Comparison of ENCODE assay signal across 17 cellular contexts in genomic region chr22:36874731-36875130, GRCh38. TPM values are rescaled to one million over a fixed set of nuclear protein-coding genes. Genes with fewer than 3 reads are reported as not detected.
DNase-seq lines count a peak whose midpoint lies in the region; ATAC-seq and TF ChIP-seq lines count a peak whose summit lies in the region.
"Had no signal": no experiment of that assay in that cellular context is flagged by ENCODE, and none has a peak within 500 bp of the region (broad histone marks: within the 10 kb centered on the region; RNA-seq: fewer than 3 reads in every experiment).

No MANE protein-coding gene starts in this region.

- no peaks in the 10 kb centered on the region for H3K9me3 ChIP-seq in esophagus squamous epithelium
- H3K9me3 ChIP-seq: thoracic aorta had no signal

- intact Hi-C loops in activated CD4-positive, alpha-beta T cell treated with anti-CD3 and anti-CD28 coated beads, Interleukin-2, amount 10 ng/mL, durations not matched to agents 24 days and 14 days (cut with micrococcal nuclease), result loop anchor here (1.0 kb wide), 1 partner anchor 13 kb away; the partner anchor contains the start of gene NCF4
- intact Hi-C loops in activated B cell treated with CpG ODN at 0.5 μM for 24 hours (cut with micrococcal nuclease), result loop anchor here (2.0 kb wide), 1 partner anchor 14 kb away; the partner anchor contains the start of gene NCF4
- intact Hi-C loops in esophagus squamous epithelium (cut with DNase I), result loop anchor here (5.0 kb wide), 1 partner anchor 98 kb away; no protein-coding TSS in a partner anchor

- CTCF ChIA-PET in activated B cell treated with CpG ODN at 0.5 μM for 24 hours (lab: Charles Lee), result interaction anchor here (1.8 kb wide), 1 partner anchor 19 kb away, joined by 5 read pairs; no protein-coding TSS in a partner anchor

- H3K27me3 Mint-ChIP-seq in activated CD4-positive, alpha-beta T cell treated with anti-CD3 and anti-CD28 coated beads, Interleukin-2, amount 10 ng/mL, durations not matched to agents 24 days and 14 days, result no peaks in the 10 kb centered on the region
- H3K27me3 Mint-ChIP-seq in activated B cell treated with CpG ODN at 0.5 μM for 24 hours, result no peaks in the 10 kb centered on the region

- peak overlapping the region; percentile 93 for H3K27ac Mint-ChIP-seq in activated CD4-positive, alpha-beta T cell treated with anti-CD3 and anti-CD28 coated beads, Interleukin-2, amount 10 ng/mL, durations not matched to agents 24 days and 14 days
- H3K27ac Mint-ChIP-seq in activated B cell treated with CpG ODN at 0.5 μM for 24 hours, result peak overlapping the region; percentile 88
- peak overlapping the region; percentile 89 for H3K27ac Mint-ChIP-seq in stimulated activated effector memory CD8-positive, alpha-beta T cell treated with anti-CD3 and anti-CD28 coated beads, Interleukin-12 subunit alpha, Interleukin-12 subunit beta, amount 100 ng/mL, for 72 hours

- H3K27me3 ChIP-seq in esophagus squamous epithelium, result peaks cover 0 to 31% (median 0%) of the 10 kb centered on the region in 4 donors

- peaks cover 53% of the 10 kb centered on the region for H3K36me3 Mint-ChIP-seq in activated CD4-positive, alpha-beta T cell treated with anti-CD3 and anti-CD28 coated beads, Interleukin-2, amount 10 ng/mL, durations not matched to agents 24 days and 14 days (ENCODE audit: low read depth)
- H3K36me3 Mint-ChIP-seq in activated B cell treated with CpG ODN at 0.5 μM for 24 hours (ENCODE audit: low read depth), result peaks cover 88% of the 10 kb centered on the region
- peaks cover 23% of the 10 kb centered on the region for H3K36me3 Mint-ChIP-seq in stimulated activated effector memory CD8-positive, alpha-beta T cell treated with anti-CD3 and anti-CD28 coated beads, Interleukin-12 subunit alpha, Interleukin-12 subunit beta, amount 100 ng/mL, for 72 hours

- no peaks in the 10 kb centered on the region for H3K36me3 ChIP-seq in esophagus squamous epithelium
- H3K36me3 ChIP-seq: thoracic aorta had no signal

- no peak for DNase-seq in activated CD4-positive, alpha-beta T cell treated with anti-CD3 and anti-CD28 coated beads, Interleukin-2, amount 10 ng/mL, durations not matched to agents 24 days and 14 days
- no peak for DNase-seq in activated CD4-positive, alpha-beta T cell treated with anti-CD3 and anti-CD28 coated beads for 48 hours
- DNase-seq in activated B cell treated with CpG ODN at 0.5 μM for 24 hours (no peak), esophagus squamous epithelium (lab: John Stamatoyannopoulos, UW) (no peak), NCI-H748 treated with DMSO at 0.1 percent for 48 hours (lab: John Stamatoyannopoulos, UW) (no peak), activated gamma-delta T cell (lab: John Stamatoyannopoulos, UW) (no peak)
- no peak for DNase-seq in stimulated activated effector memory CD8-positive, alpha-beta T cell treated with anti-CD3 and anti-CD28 coated beads, Interleukin-12 subunit alpha, Interleukin-12 subunit beta, amount 100 ng/mL, for 72 hours (ENCODE audit: low spot score in 2 of 2)
- DNase-seq: activated naive CD4-positive, alpha-beta T cell treated with anti-CD3 and anti-CD28 coated beads, Interleukin-2, amount 10 ng/mL, durations not matched to agents 7 days and 5 days; DND-41; effector CD8-positive, alpha-beta T cell; Kasumi-1; NCI-H146; NCI-H345 had no signal

- POLR2A ChIA-PET in activated B cell treated with CpG ODN at 0.5 μM for 24 hours (lab: Charles Lee), result interaction anchor here (0.6 to 2.0 kb wide), 5 partner anchors 9 to 759 kb away, joined by 3 to 11 read pairs (median 5); no protein-coding TSS in a partner anchor

- ATAC-seq in activated B cell treated with CpG ODN at 0.5 μM for 24 hours (ENCODE audit: low read depth) (no peak), GM21515 (IDR thresholded peaks at IDR 0.05; ENCODE audit: unreplicated experiment) (no peak)
- ATAC-seq in stimulated activated effector memory CD8-positive, alpha-beta T cell treated with anti-CD3 and anti-CD28 coated beads, Interleukin-12 subunit alpha, Interleukin-12 subunit beta, amount 100 ng/mL, for 72 hours, result no peak

- TF ChIP-seq POLR2A in esophagus squamous epithelium (IDR thresholded peaks at IDR 0.05), result no peak

- no peak overlapping the region for H3K4me3 Mint-ChIP-seq in activated CD4-positive, alpha-beta T cell treated with anti-CD3 and anti-CD28 coated beads, Interleukin-2, amount 10 ng/mL, durations not matched to agents 24 days and 14 days
- H3K4me3 Mint-ChIP-seq in activated B cell treated with CpG ODN at 0.5 μM for 24 hours, result no peak overlapping the region
- no peak overlapping the region for H3K4me3 Mint-ChIP-seq in stimulated activated effector memory CD8-positive, alpha-beta T cell treated with anti-CD3 and anti-CD28 coated beads, Interleukin-12 subunit alpha, Interleukin-12 subunit beta, amount 100 ng/mL, for 72 hours
- H3K4me3 Mint-ChIP-seq: activated naive CD4-positive, alpha-beta T cell treated with anti-CD3 and anti-CD28 coated beads, Interleukin-2, amount 10 ng/mL, durations not matched to agents 7 days and 5 days had no signal

- 61 to 73% methylated on average over 9 of the region's 9 CpGs for WGBS in esophagus squamous epithelium, 2 donors

- no peak for TF ChIP-seq CTCF in activated B cell treated with CpG ODN at 0.5 μM for 24 hours (IDR thresholded peaks at IDR 0.05)
- TF ChIP-seq CTCF in esophagus squamous epithelium (IDR thresholded peaks at IDR 0.05), result no peak

- no peak overlapping the region for H3K4me3 ChIP-seq in esophagus squamous epithelium
- H3K4me3 ChIP-seq: thoracic aorta had no signal

- peaks cover 10% of the 10 kb centered on the region for H3K9me3 Mint-ChIP-seq in activated CD4-positive, alpha-beta T cell treated with anti-CD3 and anti-CD28 coated beads, Interleukin-2, amount 10 ng/mL, durations not matched to agents 24 days and 14 days
- H3K9me3 Mint-ChIP-seq in activated B cell treated with CpG ODN at 0.5 μM for 24 hours, result peaks cover 3% of the 10 kb centered on the region
- H3K9me3 Mint-ChIP-seq in stimulated activated effector memory CD8-positive, alpha-beta T cell treated with anti-CD3 and anti-CD28 coated beads, Interleukin-12 subunit alpha, Interleukin-12 subunit beta, amount 100 ng/mL, for 72 hours, result peaks cover 4% of the 10 kb centered on the region

- H3K4me1 Mint-ChIP-seq in activated CD4-positive, alpha-beta T cell treated with anti-CD3 and anti-CD28 coated beads, Interleukin-2, amount 10 ng/mL, durations not matched to agents 24 days and 14 days, result peaks cover 22% of the 10 kb centered on the region
- H3K4me1 Mint-ChIP-seq in activated B cell treated with CpG ODN at 0.5 μM for 24 hours, result peaks cover 16% of the 10 kb centered on the region
- peaks cover 51% of the 10 kb centered on the region for H3K4me1 Mint-ChIP-seq in stimulated activated effector memory CD8-positive, alpha-beta T cell treated with anti-CD3 and anti-CD28 coated beads, Interleukin-12 subunit alpha, Interleukin-12 subunit beta, amount 100 ng/mL, for 72 hours

- H3K4me1 ChIP-seq in esophagus squamous epithelium, result peaks cover 12 to 47% (median 31%) of the 10 kb centered on the region in 3 donors

- H3K27ac ChIP-seq in esophagus squamous epithelium, result peak overlapping the region; percentile 75 to 87 (median 78)

RNA-seq across cellular contexts. Expression of gene NCF4, which starts 13.9 kb away (rescaled TPM):
- 12.3 and 13.6 TPM in 2 replicates for total RNA-seq in activated CD4-positive, alpha-beta T cell treated with anti-CD3 and anti-CD28 coated beads, Interleukin-2, amount 10 ng/mL, durations not matched to agents 24 days and 14 days
- 120 and 121 TPM in 2 replicates for total RNA-seq in activated B cell treated with CpG ODN at 0.5 μM for 24 hours
- total RNA-seq in esophagus squamous epithelium, result 10 to 100 TPM in 2 of 4 donors, 1 to 10 TPM in 2; 2.1 to 15.1 (median 8.4) TPM
- total RNA-seq: A172, pulmonary artery endothelial cell had no signal

RNA-seq across cellular contexts. Expression of gene CSF2RB, which starts 38.7 kb away (rescaled TPM):
- total RNA-seq in activated CD4-positive, alpha-beta T cell treated with anti-CD3 and anti-CD28 coated beads, Interleukin-2, amount 10 ng/mL, durations not matched to agents 24 days and 14 days, result 5.0 and 5.2 TPM in 2 replicates
- total RNA-seq in activated B cell treated with CpG ODN at 0.5 μM for 24 hours, result 141 and 152 TPM in 2 replicates
- 1 to 10 TPM; 1.5 to 6.1 (median 2.9) TPM for total RNA-seq in esophagus squamous epithelium
- total RNA-seq: A172 had no signal

RNA-seq across cellular contexts. Expression of gene PVALB, which starts 57.9 kb away (rescaled TPM):
- not detected in 2 replicates for total RNA-seq in activated CD4-positive, alpha-beta T cell treated with anti-CD3 and anti-CD28 coated beads, Interleukin-2, amount 10 ng/mL, durations not matched to agents 24 days and 14 days
- not detected in 2 replicates for total RNA-seq in activated B cell treated with CpG ODN at 0.5 μM for 24 hours
- not detected for total RNA-seq in esophagus squamous epithelium
- total RNA-seq: A172, pulmonary artery endothelial cell, thoracic aorta had no signal

Comparison
In these comparisons a context has a peak if more than half of its experiments do, and no peak if none do; other contexts are left out.
1. RNA of gene CSF2RB, which starts 38.7 kb away (total RNA-seq): 141 to 152 TPM in activated B cell treated with CpG ODN at 0.5 μM for 24 hours; 5.0 to 5.2 TPM in activated CD4-positive, alpha-beta T cell treated with anti-CD3 and anti-CD28 coated beads, Interleukin-2, amount 10 ng/mL, durations not matched to agents 24 days and 14 days and 1.5 to 6.1 TPM in esophagus squamous epithelium; every median in the first group is over 10 times any median in the second.
2. Peak in every context shown above with its lines, with median percentiles within 50 percentile points of each other: H3K27ac Mint-ChIP-seq.